13 cellular contexts compared by ENCODE assay signal in genomic region chr10:95837783-95838182, GRCh38.
DNase-seq lines count a peak whose midpoint lies in the region; ATAC-seq and TF ChIP-seq lines count a peak whose summit lies in the region.
"Had no signal": no experiment of that assay in that cellular context is flagged by ENCODE, and none has a peak within 500 bp of the region (broad histone marks: within the 10 kb centered on the region; RNA-seq: fewer than 3 reads in every experiment).

No MANE protein-coding gene starts in this region.

- intact Hi-C loops in activated T-helper 1 cell treated with anti-CD3 and anti-CD28 coated beads, Interleukin-12 subunit alpha, Interleukin-12 subunit beta, Interleukin-2, Interleukin-4 antibody, amounts not matched to agents 30 ng/mL and 10 ng/mL and 1 ng/mL, durations not matched to agents 14 hours and 24 hours and 36 hours (cut with micrococcal nuclease), result no loop called here
- intact Hi-C loops in stomach (cut with DNase I; ENCODE audit: low total_unique reads), result no loop called here
- intact Hi-C loops in colonic mucosa (cut with DNase I), result no loop called here

- TF ChIP-seq EP300 in stomach (IDR thresholded peaks at IDR 0.05), result no peak

- peaks cover 0 to 63% (median 24%) of the 10 kb centered on the region in 4 donors for H3K4me1 ChIP-seq in stomach
- H3K4me1 ChIP-seq in colonic mucosa, result no peaks in the 10 kb centered on the region

- TF ChIP-seq CTCF in stomach (IDR thresholded peaks at IDR 0.05) (no peak), colonic mucosa (IDR thresholded peaks at IDR 0.05) (no peak)

- 87 to 97% (median 92%) methylated on average over 3 of the region's 3 CpGs for WGBS in stomach, 5 donors

- H3K9me3 Mint-ChIP-seq in T-helper 1 cell treated with Interleukin-12 subunit alpha and Interleukin-12 subunit beta and Interleukin-4 antibody, amounts not matched to agents 30 μg/mL and 1 μg/mL, for 36 hours, result no peaks in the 10 kb centered on the region
- peaks cover 7% of the 10 kb centered on the region for H3K9me3 Mint-ChIP-seq in activated T-helper 1 cell treated with anti-CD3 and anti-CD28 coated beads, Interleukin-12 subunit alpha, Interleukin-12 subunit beta, Interleukin-2, Interleukin-4 antibody, amounts not matched to agents 30 ng/mL and 10 ng/mL and 1 ng/mL, durations not matched to agents 14 hours and 24 hours and 36 hours

- H3K27me3 Mint-ChIP-seq in T-helper 1 cell treated with Interleukin-12 subunit alpha and Interleukin-12 subunit beta and Interleukin-4 antibody, amounts not matched to agents 30 μg/mL and 1 μg/mL, for 36 hours (ENCODE audit: low read depth), result no peaks in the 10 kb centered on the region
- H3K27me3 Mint-ChIP-seq in activated T-helper 1 cell treated with anti-CD3 and anti-CD28 coated beads, Interleukin-12 subunit alpha, Interleukin-12 subunit beta, Interleukin-2, Interleukin-4 antibody, amounts not matched to agents 30 ng/mL and 10 ng/mL and 1 ng/mL, durations not matched to agents 14 hours and 24 hours and 36 hours (ENCODE audit: insufficient read depth), result no peaks in the 10 kb centered on the region

- H3K4me3 ChIP-seq in stomach (no peak overlapping the region), colonic mucosa (no peak overlapping the region)
- H3K4me3 ChIP-seq: SK-N-MC had no signal

- no peak overlapping the region for H3K9ac ChIP-seq in colonic mucosa (ENCODE audit: low read depth in 2 of 2, low read length in 2 of 2)
- H3K9ac ChIP-seq: KMS-11 had no signal

- peaks cover 19% of the 10 kb centered on the region for H3K36me3 Mint-ChIP-seq in T-helper 1 cell treated with Interleukin-12 subunit alpha and Interleukin-12 subunit beta and Interleukin-4 antibody, amounts not matched to agents 30 μg/mL and 1 μg/mL, for 36 hours (ENCODE audit: low read depth)
- H3K36me3 Mint-ChIP-seq in activated T-helper 1 cell treated with anti-CD3 and anti-CD28 coated beads, Interleukin-12 subunit alpha, Interleukin-12 subunit beta, Interleukin-2, Interleukin-4 antibody, amounts not matched to agents 30 ng/mL and 10 ng/mL and 1 ng/mL, durations not matched to agents 14 hours and 24 hours and 36 hours (ENCODE audit: low read depth), result peaks cover 17% of the 10 kb centered on the region
- H3K36me3 Mint-ChIP-seq: activated naive CD8-positive, alpha-beta T cell had no signal

- H3K4me1 Mint-ChIP-seq in T-helper 1 cell treated with Interleukin-12 subunit alpha and Interleukin-12 subunit beta and Interleukin-4 antibody, amounts not matched to agents 30 μg/mL and 1 μg/mL, for 36 hours (ENCODE audit: low read depth), result peaks cover 60% of the 10 kb centered on the region
- H3K4me1 Mint-ChIP-seq in activated T-helper 1 cell treated with anti-CD3 and anti-CD28 coated beads, Interleukin-12 subunit alpha, Interleukin-12 subunit beta, Interleukin-2, Interleukin-4 antibody, amounts not matched to agents 30 ng/mL and 10 ng/mL and 1 ng/mL, durations not matched to agents 14 hours and 24 hours and 36 hours (ENCODE audit: low read depth), result peaks cover 80% of the 10 kb centered on the region

- H3K27ac ChIP-seq in stomach, result peak overlapping the region in 4 of 5 donors; percentile 35 to 74 (median 59)
- no peak overlapping the region for H3K27ac ChIP-seq in colonic mucosa
- H3K27ac ChIP-seq: 22Rv1, KMS-11, SK-N-MC had no signal

- peak; percentile 42 for ATAC-seq in HG03103 (IDR thresholded peaks at IDR 0.05; ENCODE audit: low read depth, unreplicated experiment)

- no peak for TF ChIP-seq POLR2A in stomach (IDR thresholded peaks at IDR 0.05)

- DNase-seq in T-helper 1 cell (no peak), stomach (no peak), NCI-H748 (lab: John Stamatoyannopoulos, UW; ENCODE audit: unreplicated experiment) (no peak), H4 (ENCODE audit: low spot score) (no peak), colonic mucosa (no peak)
- DNase-seq in activated T-helper 1 cell treated with anti-CD3 and anti-CD28 coated beads, Interleukin-12 subunit alpha, Interleukin-12 subunit beta, Interleukin-2, Interleukin-4 antibody, amounts not matched to agents 30 ng/mL and 10 ng/mL and 1 ng/mL, durations not matched to agents 14 hours and 24 hours and 36 hours (ENCODE audit: low spot score), result no peak
- DNase-seq: erythroblast had no signal

- H3K4me3 Mint-ChIP-seq in T-helper 1 cell treated with Interleukin-12 subunit alpha and Interleukin-12 subunit beta and Interleukin-4 antibody, amounts not matched to agents 30 μg/mL and 1 μg/mL, for 36 hours, result peak overlapping the region; percentile 27
- H3K4me3 Mint-ChIP-seq in activated T-helper 1 cell treated with anti-CD3 and anti-CD28 coated beads, Interleukin-12 subunit alpha, Interleukin-12 subunit beta, Interleukin-2, Interleukin-4 antibody, amounts not matched to agents 30 ng/mL and 10 ng/mL and 1 ng/mL, durations not matched to agents 14 hours and 24 hours and 36 hours, result peak overlapping the region; percentile 1
- H3K4me3 Mint-ChIP-seq: activated naive CD8-positive, alpha-beta T cell had no signal

- H3K27me3 ChIP-seq in stomach, result no peaks in the 10 kb centered on the region
- H3K27me3 ChIP-seq in colonic mucosa, result no peaks in the 10 kb centered on the region

- H3K9me3 ChIP-seq in stomach, result no peaks in the 10 kb centered on the region
- no peaks in the 10 kb centered on the region for H3K9me3 ChIP-seq in colonic mucosa

- peak overlapping the region; percentile 74 for H3K27ac Mint-ChIP-seq in T-helper 1 cell treated with Interleukin-12 subunit alpha and Interleukin-12 subunit beta and Interleukin-4 antibody, amounts not matched to agents 30 μg/mL and 1 μg/mL, for 36 hours
- H3K27ac Mint-ChIP-seq in activated T-helper 1 cell treated with anti-CD3 and anti-CD28 coated beads, Interleukin-12 subunit alpha, Interleukin-12 subunit beta, Interleukin-2, Interleukin-4 antibody, amounts not matched to agents 30 ng/mL and 10 ng/mL and 1 ng/mL, durations not matched to agents 14 hours and 24 hours and 36 hours, result peak overlapping the region; percentile 87
- H3K27ac Mint-ChIP-seq: activated naive CD8-positive, alpha-beta T cell had no signal

- no peaks in the 10 kb centered on the region for H3K36me3 ChIP-seq in stomach
- no peaks in the 10 kb centered on the region for H3K36me3 ChIP-seq in colonic mucosa
